26 cellular contexts compared by ENCODE assay signal in genomic region chr11:45985212-45985611, GRCh38.
DNase-seq lines count a peak whose midpoint lies in the region; ATAC-seq and TF ChIP-seq lines count a peak whose summit lies in the region.
"Had no signal": no experiment of that assay in that cellular context is flagged by ENCODE, and none has a peak within 500 bp of the region (broad histone marks: within the 10 kb centered on the region; RNA-seq: fewer than 3 reads in every experiment).

No MANE protein-coding gene starts in this region.

- H3K27ac ChIP-seq in CD4-positive, CD25-positive, alpha-beta regulatory T cell (ENCODE audit: insufficient read depth, low read length, poor library complexity, severe bottlenecking): no peak overlapping the region
- no peak overlapping the region for H3K27ac ChIP-seq in CD8-positive, alpha-beta T cell (ENCODE audit: low read depth, low read length)
- H3K27ac ChIP-seq: right lobe of liver, suprapubic skin, upper lobe of right lung had no signal

- no peak overlapping the region for H3K4me3 Mint-ChIP-seq in CD4-positive, CD25-positive, alpha-beta regulatory T cell
- H3K4me3 Mint-ChIP-seq in CD8-positive, alpha-beta T cell: no peak overlapping the region
- H3K4me3 Mint-ChIP-seq in activated T-helper 2 cell treated with anti-CD3 and anti-CD28 coated beads, Interferon-gamma antibody, Interleukin-2, Interleukin-4, amounts not matched to agents 10 μg/mL and 5 μg/mL and 100 μg/mL, durations not matched to agents 14 hours and 24 hours and 36 hours (ENCODE audit: low read depth): no peak overlapping the region
- H3K4me3 Mint-ChIP-seq in immature natural killer cell (no peak overlapping the region), chondrocyte (ENCODE audit: unreplicated experiment) (no peak overlapping the region)
- H3K4me3 Mint-ChIP-seq: activated naive CD8-positive, alpha-beta T cell; CD14-positive monocyte; neural crest cell had no signal

- no peak overlapping the region for H3K4me3 ChIP-seq in CD4-positive, CD25-positive, alpha-beta regulatory T cell (ENCODE audit: low read depth, low read length)
- no peak overlapping the region for H3K4me3 ChIP-seq in CD8-positive, alpha-beta T cell (ENCODE audit: low read depth, low read length)
- H3K4me3 ChIP-seq: right lobe of liver, suprapubic skin, upper lobe of right lung had no signal

- CTCF ChIA-PET in CD8-positive, alpha-beta T cell (lab: Charles Lee): no interaction called here

- no peaks in the 10 kb centered on the region for H3K9me3 Mint-ChIP-seq in CD4-positive, CD25-positive, alpha-beta regulatory T cell
- H3K9me3 Mint-ChIP-seq in CD8-positive, alpha-beta T cell: no peaks in the 10 kb centered on the region
- H3K9me3 Mint-ChIP-seq in activated T-helper 2 cell treated with anti-CD3 and anti-CD28 coated beads, Interferon-gamma antibody, Interleukin-2, Interleukin-4, amounts not matched to agents 10 μg/mL and 5 μg/mL and 100 μg/mL, durations not matched to agents 14 hours and 24 hours and 36 hours: no peaks in the 10 kb centered on the region
- no peaks in the 10 kb centered on the region for H3K9me3 Mint-ChIP-seq in immature natural killer cell
- no peaks in the 10 kb centered on the region for H3K9me3 Mint-ChIP-seq in chondrocyte (ENCODE audit: low read depth)
- H3K9me3 Mint-ChIP-seq: CD14-positive monocyte, neural crest cell had no signal

- intact Hi-C loops in CD8-positive, alpha-beta T cell (cut with DNase I, micrococcal nuclease): no loop called here
- intact Hi-C loops in activated T-helper 2 cell treated with anti-CD3 and anti-CD28 coated beads, Interferon-gamma antibody, Interleukin-2, Interleukin-4, amounts not matched to agents 10 μg/mL and 5 μg/mL and 100 μg/mL, durations not matched to agents 14 hours and 24 hours and 36 hours (cut with micrococcal nuclease): no loop called here

- no peaks in the 10 kb centered on the region for H3K4me1 ChIP-seq in CD4-positive, CD25-positive, alpha-beta regulatory T cell (ENCODE audit: control insufficient read depth, insufficient read depth, low read length, poor library complexity, severe bottlenecking)
- H3K4me1 ChIP-seq in CD8-positive, alpha-beta T cell (ENCODE audit: insufficient read depth, low read length): no peaks in the 10 kb centered on the region

- H3K36me3 Mint-ChIP-seq in CD4-positive, CD25-positive, alpha-beta regulatory T cell: peaks cover 5% of the 10 kb centered on the region
- H3K36me3 Mint-ChIP-seq in CD8-positive, alpha-beta T cell: peaks cover 4% of the 10 kb centered on the region
- no peaks in the 10 kb centered on the region for H3K36me3 Mint-ChIP-seq in activated T-helper 2 cell treated with anti-CD3 and anti-CD28 coated beads, Interferon-gamma antibody, Interleukin-2, Interleukin-4, amounts not matched to agents 10 μg/mL and 5 μg/mL and 100 μg/mL, durations not matched to agents 14 hours and 24 hours and 36 hours (ENCODE audit: low read depth)
- no peaks in the 10 kb centered on the region for H3K36me3 Mint-ChIP-seq in immature natural killer cell
- no peaks in the 10 kb centered on the region for H3K36me3 Mint-ChIP-seq in chondrocyte (ENCODE audit: low read depth)
- H3K36me3 Mint-ChIP-seq: activated naive CD8-positive, alpha-beta T cell had no signal

- no peak for ATAC-seq in CD4-positive, CD25-positive, alpha-beta regulatory T cell (ENCODE audit: low read depth in 2 of 2)
- ATAC-seq in CD8-positive, alpha-beta T cell: no peak
- ATAC-seq in GM19328 (IDR thresholded peaks at IDR 0.05; ENCODE audit: unreplicated experiment): no peak
- ATAC-seq: PC-3, right lobe of liver, upper lobe of right lung had no signal

- DNase-seq in CD4-positive, CD25-positive, alpha-beta regulatory T cell: no peak
- no peak for DNase-seq in CD8-positive, alpha-beta T cell
- DNase-seq in activated T-helper 2 cell treated with anti-CD3 and anti-CD28 coated beads, Interferon-gamma antibody, Interleukin-2, Interleukin-4, amounts not matched to agents 10 μg/mL and 5 μg/mL and 100 μg/mL, durations not matched to agents 14 hours and 24 hours and 36 hours (ENCODE audit: low spot score): no peak
- DNase-seq in immature natural killer cell (no peak), cerebellar nuclear complex (lab: John Stamatoyannopoulos, UW) (no peak), chondrocyte (ENCODE audit: low spot score) (no peak)
- DNase-seq: activated CD4-positive, alpha-beta T cell treated with anti-CD3 and anti-CD28 coated beads for 1 hour; aorta; caudate nucleus; H7; kidney; NCI-H1105; NCI-H187 treated with DMSO at 0.1 percent for 48 hours; NCI-H524 treated with DMSO at 0.1 percent for 48 hours; PC-3; posterior cingulate gyrus; right lobe of liver; SK-N-SH; stimulated activated CD4-positive, alpha-beta T cell treated with anti-CD3 and anti-CD28 coated beads, Interleukin-4, amount 100 ng/mL, for 1 hour; T-helper 2 cell; upper lobe of right lung had no signal

- peaks cover 29 to 38% (median 35%) of the 10 kb centered on the region in 4 donors for H3K4me1 Mint-ChIP-seq in CD4-positive, CD25-positive, alpha-beta regulatory T cell
- peaks cover 23% of the 10 kb centered on the region for H3K4me1 Mint-ChIP-seq in CD8-positive, alpha-beta T cell (ENCODE audit: low read depth)
- H3K4me1 Mint-ChIP-seq in activated T-helper 2 cell treated with anti-CD3 and anti-CD28 coated beads, Interferon-gamma antibody, Interleukin-2, Interleukin-4, amounts not matched to agents 10 μg/mL and 5 μg/mL and 100 μg/mL, durations not matched to agents 14 hours and 24 hours and 36 hours (ENCODE audit: low read depth): peaks cover 17% of the 10 kb centered on the region
- peaks cover 25 to 60% of the 10 kb centered on the region in 2 donors for H3K4me1 Mint-ChIP-seq in immature natural killer cell
- H3K4me1 Mint-ChIP-seq in chondrocyte (ENCODE audit: low read depth): peaks cover 17% of the 10 kb centered on the region
- H3K4me1 Mint-ChIP-seq: CD14-positive monocyte had no signal

- H3K36me3 ChIP-seq in CD4-positive, CD25-positive, alpha-beta regulatory T cell (ENCODE audit: control insufficient read depth, insufficient read depth, low read length): peaks cover 2% of the 10 kb centered on the region
- no peaks in the 10 kb centered on the region for H3K36me3 ChIP-seq in CD8-positive, alpha-beta T cell (ENCODE audit: insufficient read depth, low read length)
- H3K36me3 ChIP-seq: right lobe of liver, suprapubic skin, upper lobe of right lung had no signal

- peaks cover 4% of the 10 kb centered on the region for H3K27me3 Mint-ChIP-seq in CD4-positive, CD25-positive, alpha-beta regulatory T cell
- H3K27me3 Mint-ChIP-seq in CD8-positive, alpha-beta T cell (ENCODE audit: low read depth): no peaks in the 10 kb centered on the region
- H3K27me3 Mint-ChIP-seq in activated T-helper 2 cell treated with anti-CD3 and anti-CD28 coated beads, Interferon-gamma antibody, Interleukin-2, Interleukin-4, amounts not matched to agents 10 μg/mL and 5 μg/mL and 100 μg/mL, durations not matched to agents 14 hours and 24 hours and 36 hours (ENCODE audit: low read depth): no peaks in the 10 kb centered on the region
- no peaks in the 10 kb centered on the region for H3K27me3 Mint-ChIP-seq in immature natural killer cell (ENCODE audit: low read depth in 3 of 3)
- no peaks in the 10 kb centered on the region for H3K27me3 Mint-ChIP-seq in chondrocyte (ENCODE audit: low read depth)
- H3K27me3 Mint-ChIP-seq: activated naive CD8-positive, alpha-beta T cell had no signal

- H3K27ac Mint-ChIP-seq in CD4-positive, CD25-positive, alpha-beta regulatory T cell: peak overlapping the region in 2 of 3 donors; percentile 16 to 55
- H3K27ac Mint-ChIP-seq in CD8-positive, alpha-beta T cell: peak overlapping the region; percentile 3
- peak overlapping the region; percentile 27 for H3K27ac Mint-ChIP-seq in activated T-helper 2 cell treated with anti-CD3 and anti-CD28 coated beads, Interferon-gamma antibody, Interleukin-2, Interleukin-4, amounts not matched to agents 10 μg/mL and 5 μg/mL and 100 μg/mL, durations not matched to agents 14 hours and 24 hours and 36 hours
- H3K27ac Mint-ChIP-seq in immature natural killer cell: peak overlapping the region; percentile 18 to 75 (median 61)
- no peak overlapping the region for H3K27ac Mint-ChIP-seq in chondrocyte (ENCODE audit: unreplicated experiment)
- H3K27ac Mint-ChIP-seq: activated naive CD8-positive, alpha-beta T cell had no signal

- POLR2A ChIA-PET in CD8-positive, alpha-beta T cell (lab: Charles Lee): no interaction called here

- TF ChIP-seq CTCF in CD8-positive, alpha-beta T cell (IDR thresholded peaks at IDR 0.05): no peak
- no peak for TF ChIP-seq CTCF in chondrocyte (IDR thresholded peaks at IDR 0.05)

- H3K27me3 ChIP-seq in CD4-positive, CD25-positive, alpha-beta regulatory T cell (ENCODE audit: control insufficient read depth, insufficient read depth, low read length): no peaks in the 10 kb centered on the region
- H3K27me3 ChIP-seq in CD8-positive, alpha-beta T cell (ENCODE audit: insufficient read depth, low read length): no peaks in the 10 kb centered on the region
- H3K27me3 ChIP-seq: right lobe of liver, suprapubic skin, upper lobe of right lung had no signal

- no peaks in the 10 kb centered on the region for H3K9me3 ChIP-seq in CD4-positive, CD25-positive, alpha-beta regulatory T cell (ENCODE audit: control insufficient read depth in 2 of 2, low read length in 2 of 2)
- no peaks in the 10 kb centered on the region for H3K9me3 ChIP-seq in CD8-positive, alpha-beta T cell (ENCODE audit: low read length)
- H3K9me3 ChIP-seq: right lobe of liver, SK-N-SH, suprapubic skin, upper lobe of right lung had no signal
